Comparison of ENCODE assay signal across 14 cellular contexts in genomic region chr6:104689551-104690205, GRCh38.
DNase-seq lines count a peak whose midpoint lies in the region; ATAC-seq and TF ChIP-seq lines count a peak whose summit lies in the region.
"Had no signal": no experiment of that assay in that cellular context is flagged by ENCODE, and none has a peak within 500 bp of the region (broad histone marks: within the 10 kb centered on the region; RNA-seq: fewer than 3 reads in every experiment).

No MANE protein-coding gene starts in this region.

- H3K4me1 ChIP-seq in mesodermal cell (ENCODE audit: control insufficient read depth, insufficient read depth, low read length, poor library complexity, severe bottlenecking) = peaks cover 35% of the 10 kb centered on the region
- H3K4me1 ChIP-seq in body of pancreas = no peaks in the 10 kb centered on the region
- H3K4me1 ChIP-seq in stomach = no peaks in the 10 kb centered on the region
- H3K4me1 ChIP-seq: adrenal gland had no signal

- TF ChIP-seq EP300 in stomach (IDR thresholded peaks at IDR 0.05) = no peak

- no peak for ATAC-seq in body of pancreas
- ATAC-seq: mucosa of descending colon had no signal

- H3K36me3 ChIP-seq in mesodermal cell (ENCODE audit: control insufficient read depth, insufficient read depth, low read length) (no peaks in the 10 kb centered on the region), body of pancreas (replicated peaks in 1 of 2; ENCODE audit: insufficient read depth in 1 of 2, low read depth in 2 of 2) (no peaks in the 10 kb centered on the region), stomach (no peaks in the 10 kb centered on the region)
- H3K36me3 ChIP-seq: adrenal gland had no signal

- DNase-seq in EH (ENCODE audit: low read depth) (peak; percentile 81), NCI-H524 (lab: John Stamatoyannopoulos, UW) (peak; percentile 37 to 70), choroid plexus epithelial cell (ENCODE audit: low read depth) (peak; percentile 59), body of pancreas (no peak), stomach (no peak), DMS114 treated with DMSO at 0.1 percent for 48 hours (lab: John Stamatoyannopoulos, UW; ENCODE audit: unreplicated experiment) (no peak)
- no peak for DNase-seq in activated CD4-positive, alpha-beta T cell treated with anti-CD3 and anti-CD28 coated beads, Interleukin-2, amount 50 U/mL, for 1 hour
- DNase-seq: adrenal gland, mucosa of descending colon, NCI-H1092, NCI-H345 had no signal

- H3K27ac ChIP-seq in mesodermal cell (ENCODE audit: low read depth, low read length, severe bottlenecking) (peak overlapping the region; percentile 93), body of pancreas (no peak overlapping the region), stomach (no peak overlapping the region)
- H3K27ac ChIP-seq: adrenal gland, C4-2B, RWPE1 had no signal

- H3K4me3 ChIP-seq in choroid plexus epithelial cell (ENCODE audit: low read depth, low read length) = no peak overlapping the region
- H3K4me3 ChIP-seq in mesodermal cell (ENCODE audit: extremely low read depth, insufficient read depth, low read length, poor library complexity, severe bottlenecking) = no peak overlapping the region
- H3K4me3 ChIP-seq in body of pancreas = no peak overlapping the region
- H3K4me3 ChIP-seq in stomach = no peak overlapping the region
- H3K4me3 ChIP-seq: adrenal gland, mucosa of descending colon had no signal

- TF ChIP-seq CTCF in choroid plexus epithelial cell (conservative IDR thresholded peaks at IDR 0.05; ENCODE audit: low read depth, low read length) (no peak), body of pancreas (IDR thresholded peaks at IDR 0.05) (no peak), stomach (IDR thresholded peaks at IDR 0.05) (no peak)

- WGBS in mesodermal cell (ENCODE audit: insufficient coverage in 2 of 2), 2 experiments = 40 to 67% methylated on average over 1 to 2 of the region's 3 CpGs
- 72 to 83% methylated on average over 3 of the region's 3 CpGs for WGBS in body of pancreas, 2 donors
- WGBS in stomach, 5 donors = 71 to 81% (median 75%) methylated on average over 3 of the region's 3 CpGs

- intact Hi-C loops in body of pancreas (cut with DNase I) = no loop called here
- intact Hi-C loops in stomach (cut with DNase I; ENCODE audit: low total_unique reads) = no loop called here

- no peak for TF ChIP-seq POLR2A in body of pancreas (IDR thresholded peaks at IDR 0.05)
- TF ChIP-seq POLR2A in stomach (IDR thresholded peaks at IDR 0.05) = no peak

- H3K27me3 ChIP-seq in body of pancreas = no peaks in the 10 kb centered on the region
- no peaks in the 10 kb centered on the region for H3K27me3 ChIP-seq in stomach
- H3K27me3 ChIP-seq: adrenal gland had no signal

- no peaks in the 10 kb centered on the region for H3K9me3 ChIP-seq in mesodermal cell (ENCODE audit: control insufficient read depth, low read length)
- no peaks in the 10 kb centered on the region for H3K9me3 ChIP-seq in body of pancreas
- H3K9me3 ChIP-seq in stomach = no peaks in the 10 kb centered on the region
- H3K9me3 ChIP-seq: adrenal gland, mucosa of descending colon had no signal

Comparison
In these comparisons a context has a peak if more than half of its experiments do, and no peak if none do; other contexts are left out.
1. DNase-seq: peak in EH (single experiment), NCI-H524 (2 of 2) and choroid plexus epithelial cell (single experiment); none in body of pancreas (0 of 4), activated CD4-positive, alpha-beta T cell treated with anti-CD3 and anti-CD28 coated beads, Interleukin-2, amount 50 U/mL, for 1 hour (single experiment), stomach (single experiment) and DMS114 treated with DMSO at 0.1 percent for 48 hours (single experiment).